Comparison of ENCODE assay signal across 1 cellular context in the genomic region with DNA sequence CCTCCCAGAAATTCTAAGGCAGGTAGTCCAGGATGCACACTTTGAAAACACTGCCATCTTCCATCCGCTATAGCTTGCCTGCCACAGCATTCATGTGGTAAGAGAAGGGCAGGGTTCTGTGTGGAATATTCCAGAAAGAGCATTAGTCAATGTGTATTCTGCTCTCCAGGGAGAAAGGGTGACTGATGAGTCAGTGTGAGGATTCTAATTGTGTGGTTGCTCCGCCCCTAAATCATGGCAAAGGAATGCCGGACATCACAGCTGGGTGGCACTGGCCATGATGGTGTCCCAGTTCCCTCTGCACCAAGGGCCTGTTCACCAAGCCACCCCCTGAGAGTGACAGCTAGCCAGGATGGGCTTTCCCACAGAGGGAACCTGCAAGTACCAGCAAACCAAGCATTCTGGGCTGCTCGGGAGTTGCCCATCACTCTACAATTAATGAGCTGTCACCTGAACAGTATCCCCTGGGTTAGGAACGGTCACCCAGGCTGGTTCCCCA.
TF ChIP-seq lines count a peak whose summit lies in the region.

No MANE protein-coding gene starts in this region.

TF ChIP-seq in HepG2, 621 proteins besides CTCF, POLR2A, EP300 and RAD21:
- TF ChIP-seq FOSL1 (CRISPR knock-in tag; IDR thresholded peaks at IDR 0.05; ENCODE audit: borderline replicate concordance) (peak; percentile 27; the same call in 1 of the 2 replicates), ZKSCAN5 (CRISPR knock-in tag; IDR thresholded peaks at IDR 0.05) (no peak), NFIB (CRISPR knock-in tag; IDR thresholded peaks at IDR 0.05; ENCODE audit: borderline replicate concordance) (no peak), RBAK (CRISPR knock-in tag; IDR thresholded peaks at IDR 0.05) (no peak), KDM1A (CRISPR knock-in tag; IDR thresholded peaks at IDR 0.05) (no peak), YY1 (IDR thresholded peaks at IDR 0.05; ENCODE audit: insufficient read depth, insufficient replicate concordance, low read depth, low read length) (no peak), ZNF567 (CRISPR knock-in tag; IDR thresholded peaks at IDR 0.05; ENCODE audit: borderline replicate concordance) (no peak), HDAC1 (CRISPR knock-in tag; IDR thresholded peaks at IDR 0.05) (no peak), FOSL2 (CRISPR knock-in tag; IDR thresholded peaks at IDR 0.05) (peak; percentile 62)
